Comparison of ENCODE assay signal across 1 cellular context in genomic region chr19:39155114-39155700, GRCh38.
TF ChIP-seq lines count a peak whose summit lies in the region.

No MANE protein-coding gene starts in this region.

TF ChIP-seq in IMR-90, 13 proteins besides CTCF, POLR2A, EP300 and RAD21:
- TF ChIP-seq MAFK (IDR thresholded peaks at IDR 0.05; ENCODE audit: low read depth, low read length): no peak
- no peak for TF ChIP-seq ELK1 (IDR thresholded peaks at IDR 0.05; ENCODE audit: borderline replicate concordance, low read depth, low read length)
- no peak for TF ChIP-seq CEBPB (IDR thresholded peaks at IDR 0.05; ENCODE audit: low read depth, low read length)
- no peak for TF ChIP-seq FOS (IDR thresholded peaks at IDR 0.05; ENCODE audit: low read depth, low read length)
- no peak for TF ChIP-seq SMC3 (IDR thresholded peaks at IDR 0.05; ENCODE audit: low read depth, low read length)
- no peak for TF ChIP-seq MXI1 (IDR thresholded peaks at IDR 0.05; ENCODE audit: borderline replicate concordance, low read depth, low read length)
- no peak for TF ChIP-seq BHLHE40 (IDR thresholded peaks at IDR 0.05; ENCODE audit: low read depth, low read length)
- TF ChIP-seq CHD1 (IDR thresholded peaks at IDR 0.05; ENCODE audit: low read depth, low read length): no peak
- no peak for TF ChIP-seq MAZ (IDR thresholded peaks at IDR 0.05; ENCODE audit: borderline replicate concordance, low read depth, low read length)
- no peak for TF ChIP-seq NFE2L2 (IDR thresholded peaks at IDR 0.05; ENCODE audit: low read depth, low read length)
- TF ChIP-seq RFX5 (IDR thresholded peaks at IDR 0.05; ENCODE audit: low read depth, low read length): no peak
- no peak for TF ChIP-seq RCOR1 (IDR thresholded peaks at IDR 0.05; ENCODE audit: insufficient replicate concordance, low read length)
- TF ChIP-seq USF2 (IDR thresholded peaks at IDR 0.05; ENCODE audit: low read depth, low read length): no peak
TF ChIP-seq in IMR-90: peak in this region for 0.
